Comparison of ENCODE assay signal across 1 cellular context in genomic region chr11:72599325-72600117, GRCh38.
TF ChIP-seq lines count a peak whose summit lies in the region.

No MANE protein-coding gene starts in this region.

TF ChIP-seq in GM12878, 131 proteins besides CTCF, POLR2A, EP300 and RAD21 (continued from another document):
- no peak for TF ChIP-seq CEBPZ (IDR thresholded peaks at IDR 0.05; ENCODE audit: low read depth, low read length)
